Comparison of ENCODE assay signal across 21 cellular contexts in genomic region chr2:205161156-205161555, GRCh38.
DNase-seq lines count a peak whose midpoint lies in the region; ATAC-seq and TF ChIP-seq lines count a peak whose summit lies in the region.
"Had no signal": no experiment of that assay in that cellular context is flagged by ENCODE, and none has a peak within 500 bp of the region (broad histone marks: within the 10 kb centered on the region; RNA-seq: fewer than 3 reads in every experiment).

No MANE protein-coding gene starts in this region.

- H3K27me3 ChIP-seq in PC-3 (ENCODE audit: low read length) (no peaks in the 10 kb centered on the region), prostate gland (replicated peaks; ENCODE audit: insufficient read depth) (no peaks in the 10 kb centered on the region)
- H3K27me3 ChIP-seq: cardiac muscle cell, heart right ventricle, SJSA1, testis had no signal

- H3K9me2 ChIP-seq in PC-3 (replicated peaks; ENCODE audit: low read length) = no peaks in the 10 kb centered on the region

- H3K4me3 ChIP-seq in PC-3 (ENCODE audit: low read length) = no peak overlapping the region
- H3K4me3 ChIP-seq in fibroblast of mammary gland (ENCODE audit: control insufficient read depth, low read depth, low read length) = no peak overlapping the region
- H3K4me3 ChIP-seq in prostate gland = no peak overlapping the region
- H3K4me3 ChIP-seq: cardiac muscle cell, heart right ventricle, SJSA1, testis had no signal

- no peak for TF ChIP-seq POLR2A in prostate gland (IDR thresholded peaks at IDR 0.05)

- H3K27ac Mint-ChIP-seq in glutamatergic neuron (ENCODE audit: unreplicated experiment) = no peak overlapping the region
- H3K27ac Mint-ChIP-seq: CD14-positive monocyte, memory B cell had no signal

- no peak overlapping the region for H3K9ac ChIP-seq in PC-3 (ENCODE audit: low read length)

- H3K36me3 ChIP-seq in PC-3 (ENCODE audit: low read depth, low read length) = no peaks in the 10 kb centered on the region
- no peaks in the 10 kb centered on the region for H3K36me3 ChIP-seq in prostate gland
- H3K36me3 ChIP-seq: cardiac muscle cell, SJSA1 had no signal

- DNase-seq in HCEC 1CT (peak; percentile 2), PC-3 (no peak), fibroblast of mammary gland (ENCODE audit: low read depth) (peak; percentile 10), renal cortical epithelial cell (ENCODE audit: low read depth) (peak; percentile 52), glutamatergic neuron (no peak), prostate gland (ENCODE audit: low spot score) (no peak)
- DNase-seq in effector CD8-positive, alpha-beta T cell (lab: John Stamatoyannopoulos, UW) = no peak
- DNase-seq: activated T-cell treated with anti-CD3 and anti-CD28 coated beads, Interleukin-2, amount 50 U/mL, for 1 hour; heart right ventricle; NCI-H2171; NCI-H524 treated with DMSO at 0.1 percent for 48 hours; nucleus accumbens; retina; stimulated activated CD4-positive, alpha-beta T cell treated with anti-CD3 and anti-CD28 coated beads, Interleukin-12 subunit alpha, Interleukin-12 subunit beta, amount 100 ng/mL, for 4 hours; stimulated activated CD4-positive, alpha-beta T cell treated with anti-CD3 and anti-CD28 coated beads, Interleukin-4, amount 100 ng/mL, for 4 hours; stimulated activated naive CD4-positive, alpha-beta T cell treated with Interleukin-2 at 50 U/mL for 16 hours; testis had no signal

- H3K9me3 ChIP-seq in PC-3 (ENCODE audit: low read length) = no peaks in the 10 kb centered on the region
- H3K9me3 ChIP-seq in prostate gland = no peaks in the 10 kb centered on the region
- H3K9me3 ChIP-seq: heart right ventricle, SJSA1, testis had no signal

- no peaks in the 10 kb centered on the region for H3K36me3 Mint-ChIP-seq in glutamatergic neuron (ENCODE audit: unreplicated experiment)
- H3K36me3 Mint-ChIP-seq: CD14-positive monocyte, memory B cell had no signal

- no peaks in the 10 kb centered on the region for H3K27me3 Mint-ChIP-seq in glutamatergic neuron (ENCODE audit: unreplicated experiment)
- H3K27me3 Mint-ChIP-seq: memory B cell had no signal

- H3K4me2 ChIP-seq in PC-3 (ENCODE audit: low read length) = no peak overlapping the region

- no peak overlapping the region for H3K27ac ChIP-seq in PC-3 (ENCODE audit: low read length)
- no peak overlapping the region for H3K27ac ChIP-seq in prostate gland
- H3K27ac ChIP-seq: cardiac muscle cell, heart right ventricle, SJSA1, testis had no signal

- no TSS peak for BruUV-seq in PC-3 (replicated peaks; lab: Mats Ljungman, UMichigan)

- POLR2A ChIA-PET in PC-3 (lab: Charles Lee; ENCODE audit: unreplicated experiment) = no interaction called here

- no peak overlapping the region for H2AFZ ChIP-seq in PC-3 (ENCODE audit: low read length)

- TF ChIP-seq CTCF in PC-3 (conservative IDR thresholded peaks at IDR 0.05; ENCODE audit: low read depth, low read length) (no peak), fibroblast of mammary gland (conservative IDR thresholded peaks at IDR 0.05; ENCODE audit: control insufficient read depth, insufficient read depth, low read depth, low read length) (no peak), glutamatergic neuron (IDR thresholded peaks at IDR 0.05; ENCODE audit: partially characterized antibody, unreplicated experiment) (no peak), prostate gland (IDR thresholded peaks at IDR 0.05) (no peak)

- CTCF ChIA-PET in PC-3 (lab: Charles Lee) = interaction anchor here (0.5 kb wide), 1 partner anchor 110 kb away, joined by 3 read pairs; no protein-coding TSS in a partner anchor

- H3K4me1 Mint-ChIP-seq in glutamatergic neuron (ENCODE audit: low read depth, unreplicated experiment) = peaks cover 9% of the 10 kb centered on the region
- H3K4me1 Mint-ChIP-seq: CD14-positive monocyte, memory B cell had no signal

- H3K4me3 Mint-ChIP-seq in glutamatergic neuron (ENCODE audit: unreplicated experiment) = no peak overlapping the region
- H3K4me3 Mint-ChIP-seq: CD14-positive monocyte, memory B cell had no signal

- H3K79me2 ChIP-seq in PC-3 (ENCODE audit: low read length) = no peaks in the 10 kb centered on the region

- no peaks in the 10 kb centered on the region for H3F3A ChIP-seq in PC-3 (ENCODE audit: low read length, unreplicated experiment)

- ATAC-seq in PC-3 = peak; percentile 50; the same call in 1 of the 2 replicates
- ATAC-seq: heart right ventricle had no signal

- no peaks in the 10 kb centered on the region for H4K20me1 ChIP-seq in PC-3 (ENCODE audit: low read length)

- H3K4me1 ChIP-seq in PC-3 (ENCODE audit: insufficient read depth, low read length) (no peaks in the 10 kb centered on the region), prostate gland (replicated peaks) (no peaks in the 10 kb centered on the region)
- H3K4me1 ChIP-seq: heart right ventricle, SJSA1, testis had no signal

- intact Hi-C loops in PC-3 (cut with micrococcal nuclease) (no loop called here), prostate gland (cut with DNase I) (no loop called here)

- 70% methylated on average over 1 of the region's 1 CpG for WGBS in prostate gland

- H3K9me3 Mint-ChIP-seq in glutamatergic neuron (ENCODE audit: unreplicated experiment) = no peaks in the 10 kb centered on the region
- H3K9me3 Mint-ChIP-seq: CD14-positive monocyte, memory B cell had no signal

Comparison
In these comparisons a context has a peak if more than half of its experiments do, and no peak if none do; other contexts are left out.
1. DNase-seq: peak in HCEC 1CT (single experiment), fibroblast of mammary gland (single experiment) and renal cortical epithelial cell (single experiment); none in PC-3 (single experiment), glutamatergic neuron (single experiment), effector CD8-positive, alpha-beta T cell (single experiment) and prostate gland (single experiment).